Comparison of ENCODE assay signal across 1 cellular context in genomic region chr11:28976801-28977145, GRCh38.
TF ChIP-seq lines count a peak whose summit lies in the region.

No MANE protein-coding gene starts in this region.

TF ChIP-seq in WTC11, 78 proteins besides CTCF, POLR2A, EP300 and RAD21 (continued from another document):
- TF ChIP-seq HMGXB4 (CRISPR knock-in tag; IDR thresholded peaks at IDR 0.05) (no peak), ELF4 (CRISPR knock-in tag; IDR thresholded peaks at IDR 0.05; ENCODE audit: low read depth) (no peak), AFF4 (CRISPR knock-in tag; IDR thresholded peaks at IDR 0.05; ENCODE audit: borderline replicate concordance) (no peak), CREB1 (CRISPR knock-in tag; IDR thresholded peaks at IDR 0.05) (no peak), GTF2I (CRISPR knock-in tag; conservative IDR thresholded peaks at IDR 0.05) (no peak), ZNF317 (CRISPR knock-in tag; IDR thresholded peaks at IDR 0.05; ENCODE audit: borderline replicate concordance, low read depth) (no peak), CBFB (CRISPR knock-in tag; IDR thresholded peaks at IDR 0.05; ENCODE audit: low read depth) (no peak), ESRRA (CRISPR knock-in tag; IDR thresholded peaks at IDR 0.05; ENCODE audit: borderline replicate concordance) (no peak), TEAD1 (CRISPR knock-in tag; IDR thresholded peaks at IDR 0.05) (no peak), ZNF232 (CRISPR knock-in tag; IDR thresholded peaks at IDR 0.05) (no peak)
